Comparison of ENCODE assay signal across 7 cellular contexts in genomic region chr13:19863323-19864017, GRCh38. TPM values are rescaled to one million over a fixed set of nuclear protein-coding genes. Genes with fewer than 3 reads are reported as not detected.
DNase-seq lines count a peak whose midpoint lies in the region; ATAC-seq, FAIRE-seq and TF ChIP-seq lines count a peak whose summit lies in the region.

Gene ZMYM5 (minus strand): TSS chr13:19863649. CDS start chr13:19852180, 11,469 bp downstream.

- peak within 1 kb of the TSS; percentile 80 to 92 (median 81) for H3K4me3 ChIP-seq in gastrocnemius medialis

- TF ChIP-seq POLR2A in gastrocnemius medialis (IDR thresholded peaks at IDR 0.05): peak; percentile 90 to 97

- no peaks in the 10 kb centered on the region for H3K36me3 ChIP-seq in gastrocnemius medialis

- peak; percentile 69 for FAIRE-seq in TTC549 (lab: Jason Lieb, UNC)

- H3K4me1 Mint-ChIP-seq in brain: peaks cover 54% of the 10 kb centered on the region

- intact Hi-C loops in gastrocnemius medialis (cut with DNase I; ENCODE audit: low total_unique reads): loop anchor here (1.0 to 2.0 kb wide), 3 partner anchors 81 to 231 kb away; partner anchors contain the start of genes MPHOSPH8, PSPC1 and ZMYM2

- no peak for TF ChIP-seq CTCF in brain (conservative IDR thresholded peaks at IDR 0.05)
- TF ChIP-seq CTCF in gastrocnemius medialis (IDR thresholded peaks at IDR 0.05 in 4 of 5, conservative IDR thresholded peaks at IDR 0.05 in 1 of 5): no peak

- peaks cover 6% of the 10 kb centered on the region for H3K27me3 Mint-ChIP-seq in brain

- peaks cover 0 to 4% (median 2%) of the 10 kb centered on the region in 5 experiments for H3K9me3 Mint-ChIP-seq in brain

- H3K27me3 ChIP-seq in gastrocnemius medialis: no peaks in the 10 kb centered on the region

- H3K4me1 ChIP-seq in gastrocnemius medialis: peaks cover 16 to 17% of the 10 kb centered on the region in 2 donors

- DNase-seq in NCI-H2107 treated with DMSO at 0.1 percent for 48 hours (lab: John Stamatoyannopoulos, UW; ENCODE audit: unreplicated experiment) (peak; percentile 92), iPS DF 4.7 (ENCODE audit: extremely low read depth, low spot score) (peak; percentile 87), gastrocnemius medialis (peak; percentile 98)

- H3K27ac Mint-ChIP-seq in brain: peak within 1 kb of the TSS; percentile 98 to 100 (median 98)

- H3K9me3 ChIP-seq in gastrocnemius medialis: no peaks in the 10 kb centered on the region

- H3K36me3 Mint-ChIP-seq in brain: peaks cover 29% of the 10 kb centered on the region

- in situ Hi-C loops in gastrocnemius medialis (cut with MboI; ENCODE audit: low sequenced_read_pairs in 4 of 4): loop anchor here in 2 of 4 donors (10.0 to 25.0 kb wide), 4 partner anchors 89 to 229 kb away; partner anchors contain the start of genes MPHOSPH8 (in 2 of the 2) and ZMYM2 (in 1 of the 2)

- peak within 1 kb of the TSS; percentile 95 to 99 (median 98) for H3K4me3 Mint-ChIP-seq in brain

- H3K27ac ChIP-seq in gastrocnemius medialis: peak within 1 kb of the TSS; percentile 89 to 98 (median 92)

- ATAC-seq in GM18519 (IDR thresholded peaks at IDR 0.05; ENCODE audit: low FRiP score, unreplicated experiment) (peak; percentile 77), HG03060 (IDR thresholded peaks at IDR 0.05; ENCODE audit: low read depth, unreplicated experiment) (peak; percentile 74), gastrocnemius medialis (peak; percentile 86)

RNA-seq across cellular contexts. Expression of gene ZMYM5, which starts in this region (rescaled TPM):
- 1.7 TPM for polyA plus RNA-seq in brain (ENCODE audit: insufficient read depth, low read depth, low replicate concordance)
- 10 to 100 TPM in 2 of 4 donors, 1 to 10 TPM in 2; 7.8 to 13.8 (median 10.2) TPM for total RNA-seq in gastrocnemius medialis

Comparison
In these comparisons a context has a peak if more than half of its experiments do, and no peak if none do; other contexts are left out.
1. Peak in every context shown above with its lines: DNase-seq, ATAC-seq, H3K4me3 ChIP-seq and H3K27ac ChIP-seq.